Comparison of ENCODE assay signal across 9 cellular contexts in the genomic region with DNA sequence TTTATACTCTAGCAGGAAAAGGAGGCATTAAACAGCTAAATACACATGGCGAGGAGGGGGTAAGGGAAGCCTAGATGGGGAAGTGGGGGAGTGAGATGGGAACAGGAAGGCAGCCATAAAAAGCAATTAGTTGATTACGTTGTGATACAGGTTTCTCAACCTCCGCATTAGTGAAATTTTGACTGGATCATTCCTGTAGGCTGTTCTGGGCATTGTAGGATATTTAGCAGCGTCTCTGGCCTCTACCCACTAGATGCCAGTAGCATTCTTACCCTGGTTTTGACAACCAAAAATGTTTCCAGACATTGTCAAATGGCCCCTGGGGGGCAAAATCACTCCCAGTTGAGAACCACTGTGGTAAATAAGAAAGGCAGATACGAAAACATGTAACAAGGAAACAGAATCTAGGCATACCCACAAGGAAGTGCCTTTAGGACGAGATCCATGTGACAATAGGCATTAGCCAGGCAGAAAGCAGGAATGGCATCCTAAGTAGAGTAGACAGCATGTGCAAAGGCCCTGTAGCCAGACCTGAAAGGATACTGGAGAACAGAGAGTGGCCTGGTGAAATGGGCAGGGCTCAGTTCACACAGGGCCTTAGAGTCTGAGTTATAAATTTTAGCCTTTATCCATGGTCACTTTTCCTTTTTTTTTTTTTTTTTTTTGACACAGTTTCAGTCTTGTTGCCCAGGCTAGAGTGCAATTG. TPM values are rescaled to one million over a fixed set of nuclear protein-coding genes. Genes with fewer than 3 reads are reported as not detected.
DNase-seq lines count a peak whose midpoint lies in the region; ATAC-seq and TF ChIP-seq lines count a peak whose summit lies in the region.
"Had no signal": no experiment of that assay in that cellular context is flagged by ENCODE, and none has a peak within 500 bp of the region (broad histone marks: within the 10 kb centered on the region; RNA-seq: fewer than 3 reads in every experiment).

No MANE protein-coding gene starts in this region.

- H3K4me3 ChIP-seq in ACC112 (ENCODE audit: low read depth, low read length) (peak overlapping the region; percentile 70), lung (no peak overlapping the region)
- peak overlapping the region; percentile 54 for H3K4me3 ChIP-seq in Jurkat, Clone E6-1 (ENCODE audit: low read length)

- H3K4me1 Mint-ChIP-seq in activated naive CD8-positive, alpha-beta T cell treated with anti-CD3 and anti-CD28 coated beads for 36 hours: peaks cover 17% of the 10 kb centered on the region
- H3K4me1 Mint-ChIP-seq: endodermal cell had no signal

- peak overlapping the region; percentile 40 for H2AFZ ChIP-seq in ACC112 (ENCODE audit: low read length, unreplicated experiment)

- no peak for DNase-seq in Jurkat, Clone E6-1 (ENCODE audit: low read depth, low spot score)
- no peak for DNase-seq in activated naive CD8-positive, alpha-beta T cell treated with anti-CD3 and anti-CD28 coated beads for 36 hours
- DNase-seq in lung (ENCODE audit: low spot score) (no peak), DMS79 treated with DMSO at 0.1 percent for 48 hours (lab: John Stamatoyannopoulos, UW) (no peak), RPMI8226 (no peak)
- DNase-seq: endodermal cell had no signal

- H3K9me3 Mint-ChIP-seq in activated naive CD8-positive, alpha-beta T cell treated with anti-CD3 and anti-CD28 coated beads for 36 hours: peaks cover 2% of the 10 kb centered on the region

- H3K27me3 ChIP-seq in ACC112 (ENCODE audit: insufficient read depth, low read length) (no peaks in the 10 kb centered on the region), lung (ENCODE audit: control insufficient read depth, insufficient read depth) (no peaks in the 10 kb centered on the region)

- no peaks in the 10 kb centered on the region for H3K79me2 ChIP-seq in ACC112 (ENCODE audit: control insufficient read depth, insufficient read depth, low read length, unreplicated experiment)

- H3K4me3 Mint-ChIP-seq in activated naive CD8-positive, alpha-beta T cell treated with anti-CD3 and anti-CD28 coated beads for 36 hours: peak overlapping the region; percentile 84
- H3K4me3 Mint-ChIP-seq: endodermal cell had no signal

- no peaks in the 10 kb centered on the region for H3K27me3 Mint-ChIP-seq in activated naive CD8-positive, alpha-beta T cell treated with anti-CD3 and anti-CD28 coated beads for 36 hours

- TF ChIP-seq CTCF in lung (IDR thresholded peaks at IDR 0.05; ENCODE audit: control extremely low read depth, extremely low read depth): no peak

- H3K36me3 ChIP-seq in ACC112 (ENCODE audit: insufficient read depth, low read length) (no peaks in the 10 kb centered on the region), lung (ENCODE audit: control insufficient read depth in 2 of 2, insufficient read depth in 2 of 2, low read length in 2 of 2) (no peaks in the 10 kb centered on the region)

- 34 to 54% methylated on average over 6 of the region's 6 CpGs for WGBS in lung, 2 donors

- H3K27ac Mint-ChIP-seq in activated naive CD8-positive, alpha-beta T cell treated with anti-CD3 and anti-CD28 coated beads for 36 hours: peak overlapping the region; percentile 93
- H3K27ac Mint-ChIP-seq: endodermal cell had no signal

- ATAC-seq in lung (ENCODE audit: insufficient read depth, low FRiP score) (no peak), HG02588 (IDR thresholded peaks at IDR 0.05; ENCODE audit: unreplicated experiment) (no peak), GM21526 (IDR thresholded peaks at IDR 0.05; ENCODE audit: low FRiP score, unreplicated experiment) (no peak)

- H3K4me1 ChIP-seq in ACC112 (ENCODE audit: control insufficient read depth, insufficient read depth, low read length, unreplicated experiment) (peaks cover 13% of the 10 kb centered on the region), lung (ENCODE audit: control insufficient read depth in 2 of 2, insufficient read depth in 2 of 2, low read length in 2 of 2) (peaks cover 0 to 5% of the 10 kb centered on the region in 2 donors)

- H3K36me3 Mint-ChIP-seq in activated naive CD8-positive, alpha-beta T cell treated with anti-CD3 and anti-CD28 coated beads for 36 hours: peaks cover 3% of the 10 kb centered on the region

- peaks cover 0 to 2% of the 10 kb centered on the region in 2 donors for H3K9me3 ChIP-seq in lung (ENCODE audit: control insufficient read depth in 2 of 2, insufficient read depth in 1 of 2, low read length in 1 of 2)

- H3K27ac ChIP-seq in ACC112 (ENCODE audit: low read depth, low read length) (peak overlapping the region; percentile 88), lung (ENCODE audit: low read depth in 1 of 2, low read length in 1 of 2) (peak overlapping the region; percentile 46 to 87)

RNA-seq across cellular contexts. Expression of a gene that starts 25.8 kb away (rescaled TPM):
- polyA plus RNA-seq in Jurkat, Clone E6-1 (2012; ENCODE audit: insufficient read depth, insufficient read length): 30.3 TPM
- total RNA-seq in activated naive CD8-positive, alpha-beta T cell treated with anti-CD3 and anti-CD28 coated beads for 36 hours: 10 to 100 TPM; 53.0 to 54.0 TPM
- 10 to 100 TPM; 51.4 to 80.4 TPM for total RNA-seq in lung
- 10 to 100 TPM; 62.0 to 67.3 TPM for polyA plus RNA-seq in lung
